Comparison of ENCODE assay signal across 1 cellular context in the genomic region with DNA sequence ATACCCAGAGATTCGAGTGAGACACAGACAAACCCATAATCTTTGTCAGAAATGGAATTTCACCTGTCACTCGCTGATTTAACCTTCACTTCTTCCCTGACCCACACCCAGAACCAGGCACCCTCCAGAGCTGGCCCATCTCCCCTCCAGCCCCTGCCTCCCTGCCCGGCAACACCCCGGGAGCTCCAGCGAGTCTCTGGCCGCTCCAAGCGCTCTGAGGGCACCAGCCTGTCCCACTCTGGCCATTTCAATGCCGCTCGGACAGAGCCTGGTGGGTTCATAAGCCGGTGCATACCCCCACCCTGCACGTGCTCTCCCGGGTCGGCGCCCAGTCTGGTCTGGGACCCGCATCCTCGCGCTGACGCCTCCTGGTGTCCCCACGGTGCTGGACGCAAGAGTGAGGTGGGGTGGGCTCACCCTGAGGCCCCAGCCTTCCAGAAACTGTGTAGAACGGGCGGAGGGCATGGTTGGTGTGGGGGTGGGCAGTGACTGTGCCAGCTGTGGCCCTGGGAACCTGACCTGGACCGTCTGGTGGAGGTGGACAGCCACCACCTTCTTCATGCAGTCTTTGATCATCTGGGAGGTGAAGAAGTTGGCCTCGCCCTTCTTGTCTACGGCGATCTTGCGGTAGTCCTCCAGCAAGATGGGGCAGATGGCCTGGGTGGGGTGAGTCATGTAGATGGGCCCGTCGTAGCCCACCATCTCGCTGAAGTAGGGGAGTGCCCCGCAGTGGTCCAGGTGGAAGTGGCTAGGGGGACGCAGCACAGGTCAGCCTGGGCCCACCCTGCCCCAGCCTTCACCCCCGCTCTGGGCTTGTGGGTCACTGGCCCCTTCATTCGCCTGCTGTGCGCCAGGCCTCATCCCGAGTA.
TF ChIP-seq lines count a peak whose summit lies in the region.

No MANE protein-coding gene starts in this region.

TF ChIP-seq in WTC11, 78 proteins besides CTCF, POLR2A, EP300 and RAD21 (continued from another document):
- TF ChIP-seq, protein P1, sequence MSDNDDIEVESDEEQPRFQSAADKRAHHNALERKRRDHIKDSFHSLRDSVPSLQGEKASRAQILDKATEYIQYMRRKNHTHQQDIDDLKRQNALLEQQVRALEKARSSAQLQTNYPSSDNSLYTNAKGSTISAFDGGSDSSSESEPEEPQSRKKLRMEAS (CRISPR knock-in tag; IDR thresholded peaks at IDR 0.05), result no peak
- TF ChIP-seq GRHL2 (CRISPR knock-in tag; IDR thresholded peaks at IDR 0.05; ENCODE audit: insufficient replicate concordance, severe bottlenecking) (no peak), ZNF423 (CRISPR knock-in tag; IDR thresholded peaks at IDR 0.05) (no peak), ZNF121 (CRISPR knock-in tag; IDR thresholded peaks at IDR 0.05) (0 out of 2 replicates have a peak, but pooled peaks have one; percentile 15)
- TF ChIP-seq, protein P2, sequence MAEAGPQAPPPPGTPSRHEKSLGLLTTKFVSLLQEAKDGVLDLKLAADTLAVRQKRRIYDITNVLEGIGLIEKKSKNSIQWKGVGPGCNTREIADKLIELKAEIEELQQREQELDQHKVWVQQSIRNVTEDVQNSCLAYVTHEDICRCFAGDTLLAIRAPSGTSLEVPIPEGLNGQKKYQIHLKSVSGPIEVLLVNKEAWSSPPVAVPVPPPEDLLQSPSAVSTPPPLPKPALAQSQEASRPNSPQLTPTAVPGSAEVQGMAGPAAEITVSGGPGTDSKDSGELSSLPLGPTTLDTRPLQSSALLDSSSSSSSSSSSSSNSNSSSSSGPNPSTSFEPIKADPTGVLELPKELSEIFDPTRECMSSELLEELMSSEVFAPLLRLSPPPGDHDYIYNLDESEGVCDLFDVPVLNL (CRISPR knock-in tag; IDR thresholded peaks at IDR 0.05; ENCODE audit: borderline replicate concordance, low read depth), result no peak
- TF ChIP-seq, protein P3, sequence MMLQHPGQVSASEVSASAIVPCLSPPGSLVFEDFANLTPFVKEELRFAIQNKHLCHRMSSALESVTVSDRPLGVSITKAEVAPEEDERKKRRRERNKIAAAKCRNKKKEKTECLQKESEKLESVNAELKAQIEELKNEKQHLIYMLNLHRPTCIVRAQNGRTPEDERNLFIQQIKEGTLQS (CRISPR knock-in tag; conservative IDR thresholded peaks at IDR 0.05), result 0 out of 2 replicates have a peak, but pooled peaks have one; percentile 43
